ENCODE assay signal across 10 cellular contexts in the genomic region with DNA sequence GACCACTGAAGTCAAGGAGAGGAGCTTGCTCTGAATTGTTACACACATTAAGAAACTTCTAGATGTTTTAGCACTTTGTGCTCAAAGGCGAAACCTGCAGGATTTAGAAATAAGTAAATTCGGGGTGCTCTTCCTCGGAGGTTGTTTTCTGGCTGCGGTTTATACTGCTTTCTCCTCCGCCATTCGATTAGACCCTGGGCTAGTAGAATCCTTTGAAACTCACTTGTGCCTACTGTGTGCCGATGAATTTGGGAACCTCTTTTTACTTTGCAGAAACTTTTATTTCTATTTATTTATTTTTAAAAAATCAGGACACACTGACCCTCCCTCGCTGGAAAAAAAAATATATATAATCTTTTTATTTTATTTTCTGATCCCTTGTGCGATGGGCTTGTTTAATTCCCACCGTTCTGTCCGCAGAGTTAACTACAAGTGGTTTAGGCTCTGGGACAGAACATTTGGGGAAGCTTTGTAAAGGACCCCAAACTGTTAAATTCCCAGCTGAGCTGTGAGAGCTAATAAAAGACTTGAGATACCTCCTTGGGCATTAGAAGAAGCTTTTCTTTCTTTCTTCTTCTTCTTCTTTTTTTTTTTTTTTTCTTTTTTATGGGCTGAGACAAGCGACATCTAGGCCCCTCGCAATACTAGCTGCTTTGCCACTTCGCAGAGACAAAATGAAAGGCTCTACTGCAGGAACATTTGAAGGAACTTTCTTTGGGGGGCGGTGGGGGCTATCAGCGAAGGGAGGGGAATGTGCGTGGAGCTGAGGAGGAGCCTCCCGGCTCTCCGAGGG. TPM values are rescaled to one million over a fixed set of nuclear protein-coding genes. Genes with fewer than 3 reads are reported as not detected.
DNase-seq lines count a peak whose midpoint lies in the region; ATAC-seq and TF ChIP-seq lines count a peak whose summit lies in the region.
"Had no signal": no experiment of that assay in that cellular context is flagged by ENCODE, and none has a peak within 500 bp of the region (broad histone marks: within the 10 kb centered on the region; RNA-seq: fewer than 3 reads in every experiment).

No MANE protein-coding gene starts in this region.

- CTCF ChIA-PET in BJ (lab: Yijun Ruan, JAX): interaction anchor here (0.6 to 2.4 kb wide), 5 partner anchors 10 to 1402 kb away, joined by 3 to 8 read pairs (median 5); no protein-coding TSS in a partner anchor

- POLR2A ChIA-PET in BJ (lab: Charles Lee): interaction anchor here (0.6 to 0.7 kb wide), 3 partner anchors 163 to 1222 kb away, joined by 9 to 14 read pairs (median 11); no protein-coding TSS in a partner anchor

- no peak overlapping the region for H3K4me3 Mint-ChIP-seq in activated naive CD8-positive, alpha-beta T cell treated with anti-CD3 and anti-CD28 coated beads, Interleukin-2, amount 50 U/mL, for 24 hours

- DNase-seq in BJ (ENCODE audit: low read depth): no peak
- DNase-seq in iPS-NIHi7 (ENCODE audit: extremely low spot score): no peak
- DNase-seq in activated naive CD8-positive, alpha-beta T cell treated with anti-CD3 and anti-CD28 coated beads, Interleukin-2, amount 50 U/mL, for 24 hours: no peak
- no peak for DNase-seq in erythroblast (lab: John Stamatoyannopoulos, UW)
- DNase-seq: activated gamma-delta T cell, NCI-H1048 had no signal

- peaks cover 83% of the 10 kb centered on the region for H3K27me3 Mint-ChIP-seq in activated naive CD8-positive, alpha-beta T cell treated with anti-CD3 and anti-CD28 coated beads, Interleukin-2, amount 50 U/mL, for 24 hours

- no peaks in the 10 kb centered on the region for H3K27me3 ChIP-seq in BJ (ENCODE audit: control insufficient read depth, insufficient read depth, low read length)
- peaks cover 4% of the 10 kb centered on the region for H3K27me3 ChIP-seq in rectal smooth muscle tissue (ENCODE audit: control insufficient read depth, insufficient read depth, low read length)

- no peak overlapping the region for H3K27ac Mint-ChIP-seq in activated naive CD8-positive, alpha-beta T cell treated with anti-CD3 and anti-CD28 coated beads, Interleukin-2, amount 50 U/mL, for 24 hours

- no peak for TF ChIP-seq POLR2A in erythroblast (IDR thresholded peaks at IDR 0.05; ENCODE audit: low read length)

- H3K9ac ChIP-seq in rectal smooth muscle tissue (ENCODE audit: low read length): peak overlapping the region; percentile 46

- ATAC-seq in GM21717 (IDR thresholded peaks at IDR 0.05; ENCODE audit: unreplicated experiment): no peak
- ATAC-seq in activated naive CD8-positive, alpha-beta T cell treated with anti-CD3 and anti-CD28 coated beads, Interleukin-2, amount 50 U/mL, for 24 hours: no peak

- WGBS in adipose tissue, 3 donors: 9 to 23% (median 18%) methylated on average over 19 of the region's 19 CpGs

- H3K27ac ChIP-seq in adipose tissue (ENCODE audit: low read depth, low read length): peak overlapping the region; percentile 24
- peak overlapping the region; percentile 98 for H3K27ac ChIP-seq in rectal smooth muscle tissue (ENCODE audit: low read depth, low read length)

- TF ChIP-seq CTCF in BJ (IDR thresholded peaks at IDR 0.05; ENCODE audit: insufficient read depth, low read depth, low read length): no peak

- H3K36me3 ChIP-seq in BJ (ENCODE audit: control insufficient read depth, insufficient read depth, low read length): peaks cover 15% of the 10 kb centered on the region
- H3K36me3 ChIP-seq in rectal smooth muscle tissue (ENCODE audit: control insufficient read depth, insufficient read depth, low read length): peaks cover 14% of the 10 kb centered on the region

- no peaks in the 10 kb centered on the region for H3K9me3 Mint-ChIP-seq in activated naive CD8-positive, alpha-beta T cell treated with anti-CD3 and anti-CD28 coated beads, Interleukin-2, amount 50 U/mL, for 24 hours

- H3K4me3 ChIP-seq in BJ (ENCODE audit: low read depth, low read length) (peak overlapping the region; percentile 85), iPS-11a (ENCODE audit: low read depth, low read length) (peak overlapping the region; percentile 6), rectal smooth muscle tissue (ENCODE audit: low read length) (peak overlapping the region; percentile 92)

- H3K36me3 Mint-ChIP-seq in activated naive CD8-positive, alpha-beta T cell treated with anti-CD3 and anti-CD28 coated beads, Interleukin-2, amount 50 U/mL, for 24 hours (ENCODE audit: low read depth): no peaks in the 10 kb centered on the region

- peaks cover 24% of the 10 kb centered on the region for H3K4me1 Mint-ChIP-seq in activated naive CD8-positive, alpha-beta T cell treated with anti-CD3 and anti-CD28 coated beads, Interleukin-2, amount 50 U/mL, for 24 hours

- peaks cover 3% of the 10 kb centered on the region for H3K4me1 ChIP-seq in rectal smooth muscle tissue (ENCODE audit: control insufficient read depth, insufficient read depth, low read length)

RNA-seq across cellular contexts. Expression of a gene that starts 3.8 kb away (rescaled TPM):
- polyA plus RNA-seq in BJ (2011; rRNA removed): 57.4 and 65.7 TPM in 2 replicates
- 251 and 301 TPM in 2 replicates for polyA minus RNA-seq in BJ (2011; rRNA and poly(A)+ RNA removed)
- polyA plus RNA-seq in adipose tissue: 10 to 100 TPM; 13.7 to 27.3 (median 21.3) TPM

Comparison
In these comparisons a context has a peak if more than half of its experiments do, and no peak if none do; other contexts are left out.
1. H3K4me3 ChIP-seq: peak in every context shown above with its lines; median percentile 92 in rectal smooth muscle tissue; 85 in BJ; 6 in iPS-11a.